ENCODE assay signal across 8 cellular contexts in genomic region chrX:18984381-18985185, GRCh38. TPM values are rescaled to one million over a fixed set of nuclear protein-coding genes. Genes with fewer than 3 reads are reported as not detected.
DNase-seq lines count a peak whose midpoint lies in the region; ATAC-seq and TF ChIP-seq lines count a peak whose summit lies in the region.

No MANE protein-coding gene starts in this region.

- POLR2A ChIA-PET in naive thymus-derived CD8-positive, alpha-beta T cell (lab: Charles Lee) = interaction anchor here (0.5 to 2.0 kb wide), 4 partner anchors 41 to 559 kb away, joined by 3 to 10 read pairs (median 4); partner anchors contain the start of gene CDKL5

- intact Hi-C loops in activated T-helper 1 cell treated with anti-CD3 and anti-CD28 coated beads, Interleukin-12 subunit alpha, Interleukin-12 subunit beta, Interleukin-2, Interleukin-4 antibody, amounts not matched to agents 30 ng/mL and 10 ng/mL and 1 ng/mL, durations not matched to agents 14 hours and 24 hours and 36 hours (cut with micrococcal nuclease) = loop anchor here (1.0 to 2.0 kb wide), 8 partner anchors 30 to 1247 kb away; partner anchors contain the start of genes CDKL5, PDHA1 and SCML1

- 0 to 2% methylated on average over 10 of the region's 71 CpGs for WGBS in GM23248 (ENCODE audit: low coverage in 1 of 2, low lambda C conversion rate in 2 of 2, missing lambda C conversion rate in 2 of 2), 2 experiments

- H3K4me1 Mint-ChIP-seq in activated T-helper 1 cell treated with anti-CD3 and anti-CD28 coated beads, Interleukin-12 subunit alpha, Interleukin-12 subunit beta, Interleukin-2, Interleukin-4 antibody, amounts not matched to agents 30 ng/mL and 10 ng/mL and 1 ng/mL, durations not matched to agents 14 hours and 24 hours and 36 hours (ENCODE audit: low read depth) = peaks cover 6% of the 10 kb centered on the region
- peaks cover 4 to 32% (median 23%) of the 10 kb centered on the region in 4 donors for H3K4me1 Mint-ChIP-seq in naive thymus-derived CD8-positive, alpha-beta T cell

- peak overlapping the region; percentile 87 for H3K27ac Mint-ChIP-seq in activated T-helper 1 cell treated with anti-CD3 and anti-CD28 coated beads, Interleukin-12 subunit alpha, Interleukin-12 subunit beta, Interleukin-2, Interleukin-4 antibody, amounts not matched to agents 30 ng/mL and 10 ng/mL and 1 ng/mL, durations not matched to agents 14 hours and 24 hours and 36 hours
- H3K27ac Mint-ChIP-seq in naive thymus-derived CD8-positive, alpha-beta T cell = peak overlapping the region; percentile 75 to 97 (median 96)

- no peaks in the 10 kb centered on the region for H3K36me3 Mint-ChIP-seq in activated T-helper 1 cell treated with anti-CD3 and anti-CD28 coated beads, Interleukin-12 subunit alpha, Interleukin-12 subunit beta, Interleukin-2, Interleukin-4 antibody, amounts not matched to agents 30 ng/mL and 10 ng/mL and 1 ng/mL, durations not matched to agents 14 hours and 24 hours and 36 hours (ENCODE audit: low read depth)
- peaks cover 0 to 5% (median 0%) of the 10 kb centered on the region in 3 donors for H3K36me3 Mint-ChIP-seq in naive thymus-derived CD8-positive, alpha-beta T cell

- ATAC-seq in naive thymus-derived CD8-positive, alpha-beta T cell = peak; percentile 82 to 88

- no peaks in the 10 kb centered on the region for H3K9me3 ChIP-seq in GM23248 (ENCODE audit: low read depth)
- no peaks in the 10 kb centered on the region for H3K9me3 ChIP-seq in Karpas-422 (ENCODE audit: low read length)
- H3K9me3 ChIP-seq in Peyer's patch = no peaks in the 10 kb centered on the region

- TF ChIP-seq CTCF in Peyer's patch (IDR thresholded peaks at IDR 0.05) = peak; percentile 25 to 70 (median 50)

- H3K4me1 ChIP-seq in GM23248 (ENCODE audit: insufficient read depth) (no peaks in the 10 kb centered on the region), Karpas-422 (ENCODE audit: low read length) (peaks cover 41% of the 10 kb centered on the region), Peyer's patch (no peaks in the 10 kb centered on the region)

- H3K4me2 ChIP-seq in GM23248 (ENCODE audit: unreplicated experiment) (peak overlapping the region; percentile 90), Karpas-422 (ENCODE audit: low read depth, low read length, poor library complexity, severe bottlenecking) (peak overlapping the region; percentile 70)

- H3K27me3 ChIP-seq in GM23248 (replicated peaks; ENCODE audit: insufficient read depth) (no peaks in the 10 kb centered on the region), Karpas-422 (ENCODE audit: low read length) (no peaks in the 10 kb centered on the region), Peyer's patch (no peaks in the 10 kb centered on the region)

- in situ Hi-C loops in GM23248 (cut with MboI) = no loop called here

- no peaks in the 10 kb centered on the region for H3K9me2 ChIP-seq in GM23248 (ENCODE audit: insufficient read depth)
- H3K9me2 ChIP-seq in Karpas-422 (replicated peaks; ENCODE audit: insufficient read depth, low read length) = no peaks in the 10 kb centered on the region

- H3K4me3 ChIP-seq in GM23248 (peak overlapping the region; percentile 85), Karpas-422 (ENCODE audit: low read length) (peak overlapping the region; percentile 79), Peyer's patch (peak overlapping the region; percentile 63 to 76 (median 74))

- H3K79me2 ChIP-seq in GM23248 (ENCODE audit: insufficient read depth) (peaks cover 29% of the 10 kb centered on the region; the same call in 1 of the 2 replicates), Karpas-422 (ENCODE audit: low read length) (peaks cover 32% of the 10 kb centered on the region)

- H4K20me1 ChIP-seq in GM23248 (ENCODE audit: insufficient read depth) (no peaks in the 10 kb centered on the region), Karpas-422 (ENCODE audit: insufficient read depth, low read depth, low read length) (no peaks in the 10 kb centered on the region)

- peak overlapping the region; percentile 92 for H3K9ac ChIP-seq in GM23248
- H3K9ac ChIP-seq in Karpas-422 (ENCODE audit: low read length) = peak overlapping the region; percentile 88

- H3K36me3 ChIP-seq in GM23248 (ENCODE audit: low read depth) = no peaks in the 10 kb centered on the region
- no peaks in the 10 kb centered on the region for H3K36me3 ChIP-seq in Karpas-422 (ENCODE audit: insufficient read depth, low read length)
- no peaks in the 10 kb centered on the region for H3K36me3 ChIP-seq in Peyer's patch

- peak; percentile 77 for DNase-seq in EH (ENCODE audit: low read depth)
- peak; percentile 86 for DNase-seq in GM23248
- peak; percentile 92 for DNase-seq in Karpas-422
- peak; percentile 84 to 94 (median 89) for DNase-seq in Peyer's patch
- DNase-seq in activated T-helper 1 cell treated with anti-CD3 and anti-CD28 coated beads, Interleukin-12 subunit alpha, Interleukin-12 subunit beta, Interleukin-2, Interleukin-4 antibody, amounts not matched to agents 30 ng/mL and 10 ng/mL and 1 ng/mL, durations not matched to agents 14 hours and 24 hours and 36 hours (ENCODE audit: low spot score) = peak; percentile 74
- DNase-seq in fibroblast of gingiva (ENCODE audit: low read depth) = peak; percentile 66
- peak; percentile 78 to 91 (median 85) for DNase-seq in naive thymus-derived CD8-positive, alpha-beta T cell
- DNase-seq in stimulated activated naive CD4-positive, alpha-beta T cell treated with Interleukin-2 at 50 U/mL for 16 hours (lab: John Stamatoyannopoulos, UW) = peak; percentile 84

- H2AFZ ChIP-seq in GM23248 (peak overlapping the region; percentile 84), Karpas-422 (ENCODE audit: low read length) (no peak overlapping the region)

- no peaks in the 10 kb centered on the region for H3F3A ChIP-seq in GM23248 (ENCODE audit: insufficient read depth)

- TF ChIP-seq POLR2A in Peyer's patch (IDR thresholded peaks at IDR 0.05) = peak; percentile 18 to 30

- H3K9me3 Mint-ChIP-seq in activated T-helper 1 cell treated with anti-CD3 and anti-CD28 coated beads, Interleukin-12 subunit alpha, Interleukin-12 subunit beta, Interleukin-2, Interleukin-4 antibody, amounts not matched to agents 30 ng/mL and 10 ng/mL and 1 ng/mL, durations not matched to agents 14 hours and 24 hours and 36 hours = no peaks in the 10 kb centered on the region
- peaks cover 0 to 5% (median 0%) of the 10 kb centered on the region in 9 donors for H3K9me3 Mint-ChIP-seq in naive thymus-derived CD8-positive, alpha-beta T cell

- H3K27me3 Mint-ChIP-seq in activated T-helper 1 cell treated with anti-CD3 and anti-CD28 coated beads, Interleukin-12 subunit alpha, Interleukin-12 subunit beta, Interleukin-2, Interleukin-4 antibody, amounts not matched to agents 30 ng/mL and 10 ng/mL and 1 ng/mL, durations not matched to agents 14 hours and 24 hours and 36 hours (ENCODE audit: insufficient read depth) = no peaks in the 10 kb centered on the region
- no peaks in the 10 kb centered on the region for H3K27me3 Mint-ChIP-seq in naive thymus-derived CD8-positive, alpha-beta T cell

- peak overlapping the region; percentile 85 for H3K27ac ChIP-seq in GM23248
- peak overlapping the region; percentile 93 for H3K27ac ChIP-seq in Karpas-422 (ENCODE audit: low read length)
- peak overlapping the region; percentile 88 to 94 (median 92) for H3K27ac ChIP-seq in Peyer's patch

- H3K4me3 Mint-ChIP-seq in activated T-helper 1 cell treated with anti-CD3 and anti-CD28 coated beads, Interleukin-12 subunit alpha, Interleukin-12 subunit beta, Interleukin-2, Interleukin-4 antibody, amounts not matched to agents 30 ng/mL and 10 ng/mL and 1 ng/mL, durations not matched to agents 14 hours and 24 hours and 36 hours = peak overlapping the region; percentile 85
- peak overlapping the region; percentile 82 to 91 (median 87) for H3K4me3 Mint-ChIP-seq in naive thymus-derived CD8-positive, alpha-beta T cell

RNA-seq across cellular contexts. Expression of gene PHKA2, which starts 0.7 kb away (rescaled TPM):
- total RNA-seq in GM23248 (2014; rRNA removed; shearing (Covaris generic)) = 9.1 and 9.9 TPM in 2 replicates
- 5.7 and 6.8 TPM in 2 replicates for polyA plus RNA-seq in GM23248 (2016; fragmentation: Nextera tagmentation; extraction: Ambion mirVana)
- 50.7 and 75.4 TPM in 2 replicates for total RNA-seq in Karpas-422 (2014; rRNA removed; shearing (Covaris generic); ENCODE audit: low replicate concordance)
- 10 to 100 TPM; 34.3 to 98.1 (median 63.7) TPM for total RNA-seq in Peyer's patch
- total RNA-seq in activated T-helper 1 cell treated with anti-CD3 and anti-CD28 coated beads, Interleukin-12 subunit alpha, Interleukin-12 subunit beta, Interleukin-2, Interleukin-4 antibody, amounts not matched to agents 30 ng/mL and 10 ng/mL and 1 ng/mL, durations not matched to agents 14 hours and 24 hours and 36 hours = 20.0 and 20.3 TPM in 2 replicates
- 10 to 100 TPM; 45.7 to 53.0 TPM for total RNA-seq in naive thymus-derived CD8-positive, alpha-beta T cell
- polyA plus RNA-seq in naive thymus-derived CD8-positive, alpha-beta T cell = 1 to 10 TPM; 6.5 to 9.2 (median 7.9) TPM

Comparison
In these comparisons a context has a peak if more than half of its experiments do, and no peak if none do; other contexts are left out.
1. Peak in every context shown above with its lines: DNase-seq, ATAC-seq, H3K4me3 ChIP-seq and H3K27ac ChIP-seq.